In the genomic region with DNA sequence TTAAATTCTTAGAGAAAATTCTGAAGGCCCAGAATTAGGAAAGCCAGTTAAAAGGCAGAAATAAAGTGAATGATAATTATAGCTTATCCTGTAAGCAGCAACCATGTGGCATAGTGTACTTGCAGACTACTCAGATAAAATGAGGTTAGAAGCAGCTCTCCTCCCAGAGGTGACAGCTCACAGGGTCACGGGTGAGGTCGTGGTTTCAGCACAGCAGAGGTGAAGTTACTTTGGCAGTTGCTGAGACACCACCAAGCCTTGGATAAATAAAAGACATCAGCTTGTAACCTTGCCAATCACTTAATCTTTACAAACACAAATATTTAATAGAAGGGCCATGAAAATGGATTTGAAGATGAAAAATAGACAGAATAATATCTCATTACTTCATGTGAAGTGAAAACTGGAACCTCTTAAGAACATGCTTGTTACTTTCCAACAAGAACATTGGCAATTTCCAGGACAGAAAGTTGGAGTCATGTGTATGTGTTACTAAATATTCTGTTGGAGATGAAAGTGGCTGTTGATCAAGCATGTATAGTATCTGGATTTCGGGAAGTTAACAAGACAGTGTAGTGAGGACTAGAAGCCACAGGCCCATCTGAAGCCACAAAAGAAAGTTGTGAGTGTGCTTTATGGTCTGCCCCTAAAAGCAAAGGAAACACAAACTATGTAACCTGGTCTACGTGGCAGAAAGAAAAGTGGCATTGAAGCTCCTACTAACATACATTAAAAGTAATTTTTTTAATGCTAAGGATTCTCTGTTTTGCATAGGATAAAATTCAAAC, we compare ENCODE assay signal across 10 cellular contexts.
DNase-seq lines count a peak whose midpoint lies in the region; ATAC-seq, FAIRE-seq and TF ChIP-seq lines count a peak whose summit lies in the region.
"Had no signal": no experiment of that assay in that cellular context is flagged by ENCODE, and none has a peak within 500 bp of the region (broad histone marks: within the 10 kb centered on the region; RNA-seq: fewer than 3 reads in every experiment).

No MANE protein-coding gene starts in this region.

- H3K79me2 ChIP-seq in Loucy (ENCODE audit: insufficient read depth, low read length): no peaks in the 10 kb centered on the region

- no peaks in the 10 kb centered on the region for H3K27me3 Mint-ChIP-seq in activated CD4-positive, alpha-beta T cell treated with anti-CD3 and anti-CD28 coated beads, Interleukin-2, amount 10 ng/mL, durations not matched to agents 24 days and 14 days

- intact Hi-C loops in activated CD4-positive, alpha-beta T cell treated with anti-CD3 and anti-CD28 coated beads, Interleukin-2, amount 10 ng/mL, durations not matched to agents 24 days and 14 days (cut with micrococcal nuclease): loop anchor here (2.0 to 10.0 kb wide), 4 partner anchors 17 to 693 kb away; partner anchors contain the start of gene FANCC
- intact Hi-C loops in left lung (cut with DNase I): no loop called here

- H3K9me3 ChIP-seq in Loucy (ENCODE audit: insufficient read depth, low read depth, low read length): no peaks in the 10 kb centered on the region
- no peaks in the 10 kb centered on the region for H3K9me3 ChIP-seq in left lung
- H3K9me3 ChIP-seq: neutrophil had no signal

- H3K27ac ChIP-seq in left lung: no peak overlapping the region
- H3K27ac ChIP-seq: neutrophil had no signal

- FAIRE-seq in GM12891 (lab: Jason Lieb, UNC): no peak

- no peaks in the 10 kb centered on the region for H4K20me1 ChIP-seq in Loucy (ENCODE audit: insufficient read depth, low read length, poor library complexity, severe bottlenecking)

- H3K4me1 ChIP-seq in Loucy (ENCODE audit: insufficient read depth, low read length, poor library complexity, severe bottlenecking): peaks cover 40% of the 10 kb centered on the region
- peaks cover 0 to 7% of the 10 kb centered on the region in 2 donors for H3K4me1 ChIP-seq in left lung

- peak overlapping the region; percentile 52 for H3K4me3 Mint-ChIP-seq in activated CD4-positive, alpha-beta T cell treated with anti-CD3 and anti-CD28 coated beads, Interleukin-2, amount 10 ng/mL, durations not matched to agents 24 days and 14 days
- H3K4me3 Mint-ChIP-seq: H9 had no signal

- H3K9me2 ChIP-seq in Loucy (replicated peaks; ENCODE audit: low read depth, low read length): no peaks in the 10 kb centered on the region

- ATAC-seq in HG02852 (IDR thresholded peaks at IDR 0.05; ENCODE audit: unreplicated experiment) (no peak), left lung (no peak), GM21717 (IDR thresholded peaks at IDR 0.05; ENCODE audit: unreplicated experiment) (no peak)

- peaks cover 51% of the 10 kb centered on the region for H3K4me1 Mint-ChIP-seq in activated CD4-positive, alpha-beta T cell treated with anti-CD3 and anti-CD28 coated beads, Interleukin-2, amount 10 ng/mL, durations not matched to agents 24 days and 14 days
- H3K4me1 Mint-ChIP-seq: H9 had no signal

- H2AFZ ChIP-seq in Loucy (ENCODE audit: low read length): no peak overlapping the region

- H3K9me3 Mint-ChIP-seq in activated CD4-positive, alpha-beta T cell treated with anti-CD3 and anti-CD28 coated beads, Interleukin-2, amount 10 ng/mL, durations not matched to agents 24 days and 14 days: peaks cover 5% of the 10 kb centered on the region
- H3K9me3 Mint-ChIP-seq: H9 had no signal

- H3K36me3 Mint-ChIP-seq in activated CD4-positive, alpha-beta T cell treated with anti-CD3 and anti-CD28 coated beads, Interleukin-2, amount 10 ng/mL, durations not matched to agents 24 days and 14 days (ENCODE audit: low read depth): peaks cover 26% of the 10 kb centered on the region

- peaks cover 40% of the 10 kb centered on the region; the same call in 1 of the 2 replicates for H3K36me3 ChIP-seq in Loucy (ENCODE audit: insufficient read depth, low read length)
- peaks cover 0 to 58% of the 10 kb centered on the region in 2 donors for H3K36me3 ChIP-seq in left lung

- no peaks in the 10 kb centered on the region for H3K27me3 ChIP-seq in Loucy (ENCODE audit: insufficient read depth, low read length, poor library complexity, severe bottlenecking)
- H3K27me3 ChIP-seq in left lung: no peaks in the 10 kb centered on the region
- H3K27me3 ChIP-seq: neutrophil had no signal

- peak overlapping the region; percentile 36 for H3K4me3 ChIP-seq in Loucy (ENCODE audit: low read length, poor library complexity, severe bottlenecking)
- no peak overlapping the region for H3K4me3 ChIP-seq in left lung

- H3K4me2 ChIP-seq in Loucy (ENCODE audit: low read depth, low read length, poor library complexity, severe bottlenecking): peak overlapping the region; percentile 56

- TF ChIP-seq POLR2A in GM12891 (IDR thresholded peaks at IDR 0.05; ENCODE audit: low read depth, low read length): no peak

- H3K27ac Mint-ChIP-seq in activated CD4-positive, alpha-beta T cell treated with anti-CD3 and anti-CD28 coated beads, Interleukin-2, amount 10 ng/mL, durations not matched to agents 24 days and 14 days: peak overlapping the region; percentile 96
- H3K27ac Mint-ChIP-seq: H9 had no signal

- no peak for TF ChIP-seq CTCF in Loucy (conservative IDR thresholded peaks at IDR 0.05; ENCODE audit: low read length)
- no peak for TF ChIP-seq CTCF in left lung (IDR thresholded peaks at IDR 0.05)

- H3K9ac ChIP-seq in Loucy (ENCODE audit: low read depth, low read length, poor library complexity, severe bottlenecking): peak overlapping the region; percentile 19

- H3F3A ChIP-seq in Loucy (ENCODE audit: low read depth): no peaks in the 10 kb centered on the region

- peak; percentile 93 for DNase-seq in activated CD4-positive, alpha-beta T cell treated with anti-CD3 and anti-CD28 coated beads, Interleukin-2, amount 10 ng/mL, durations not matched to agents 24 days and 14 days
- DNase-seq in effector CD4-positive, alpha-beta T cell: peak; percentile 37
- peak; percentile 53 to 58 for DNase-seq in stimulated activated CD8-positive, alpha-beta memory T cell treated with anti-CD3 and anti-CD28 coated beads, Interleukin-15, amount 100 ng/mL, for 48 hours (ENCODE audit: low read depth in 2 of 2)
- DNase-seq in GM12891 (ENCODE audit: insufficient read length, low spot score) (no peak), left lung (no peak)
- DNase-seq: H9 had no signal

TF ChIP-seq in GM12891, 5 proteins besides CTCF, POLR2A, EP300 and RAD21:
- TF ChIP-seq TAF1 (IDR thresholded peaks at IDR 0.05; ENCODE audit: low read depth, low read length) (no peak), PAX5 (IDR thresholded peaks at IDR 0.05; ENCODE audit: insufficient read depth, low read length, severe bottlenecking) (no peak), POU2F2 (IDR thresholded peaks at IDR 0.05; ENCODE audit: low read depth, low read length) (no peak), POLR2AphosphoS5 (IDR thresholded peaks at IDR 0.05; ENCODE audit: low read depth, low read length) (no peak), SPI1 (IDR thresholded peaks at IDR 0.05; ENCODE audit: low read depth, low read length) (no peak)

Comparison
In these comparisons a context has a peak if more than half of its experiments do, and no peak if none do; other contexts are left out.
1. DNase-seq: peak in activated CD4-positive, alpha-beta T cell treated with anti-CD3 and anti-CD28 coated beads, Interleukin-2, amount 10 ng/mL, durations not matched to agents 24 days and 14 days (single experiment), effector CD4-positive, alpha-beta T cell (single experiment) and stimulated activated CD8-positive, alpha-beta memory T cell treated with anti-CD3 and anti-CD28 coated beads, Interleukin-15, amount 100 ng/mL, for 48 hours (2 of 2); none in GM12891 (single experiment) and left lung (0 of 2).